Comparison of ENCODE assay signal across 8 cellular contexts in genomic region chr1:120723715-120724402, GRCh38. TPM values are rescaled to one million over a fixed set of nuclear protein-coding genes. Genes with fewer than 3 reads are reported as not detected.
DNase-seq lines count a peak whose midpoint lies in the region; ATAC-seq and TF ChIP-seq lines count a peak whose summit lies in the region.
"Not testable (repeated sequence)": the region's sequence is repeated elsewhere in the genome, so short reads cannot be mapped to it uniquely, and the experiment has no call there.

Gene NBPF26, plus strand, starts transcription at chr1:120723945.

- H3K4me2 ChIP-seq in hepatocyte: peak within 1 kb of the TSS; percentile 79

- intact Hi-C loops in Panc1 (cut with micrococcal nuclease; ENCODE audit: unreplicated experiment): not testable (repeated sequence)

- not testable (repeated sequence) for H3K4me1 Mint-ChIP-seq in HFFc6 (ENCODE audit: low read depth); osteocyte (ENCODE audit: unreplicated experiment)

- in situ Hi-C loops in Panc1 (cut with HindIII; ENCODE audit: low pct_unique_long_range_greater_than_20kb, low sequenced_read_pairs): not testable (repeated sequence)

- ATAC-seq in Panc1: peak; percentile 100

- H3K27ac ChIP-seq in Panc1 (ENCODE audit: low read length): not testable (repeated sequence)
- H3K27ac ChIP-seq in hepatocyte: peak within 1 kb of the TSS; percentile 92

- H3K79me2 ChIP-seq in hepatocyte: not testable (repeated sequence)

- TF ChIP-seq CTCF in BE2C (IDR thresholded peaks at IDR 0.05; ENCODE audit: low read depth, low read length); HFFc6 (IDR thresholded peaks at IDR 0.05); Panc1 (IDR thresholded peaks at IDR 0.05); cardiac fibroblast (IDR thresholded peaks at IDR 0.05; ENCODE audit: low read depth, low read length); hepatocyte (IDR thresholded peaks at IDR 0.05; ENCODE audit: poor library complexity); osteocyte (IDR thresholded peaks at IDR 0.05): not testable (repeated sequence)

- not testable (repeated sequence) for BruUV-seq in Panc1 (replicated peaks; lab: Mats Ljungman, UMichigan)

- H3K4me3 Mint-ChIP-seq in HFFc6: peak within 1 kb of the TSS; percentile 75
- H3K4me3 Mint-ChIP-seq in osteocyte (ENCODE audit: unreplicated experiment): peak within 1 kb of the TSS; percentile 73

- H3K36me3 ChIP-seq in BE2C; Panc1 (ENCODE audit: control insufficient read depth, insufficient read depth, low read length); hepatocyte (replicated peaks; ENCODE audit: insufficient read depth, low read depth): not testable (repeated sequence)

- not testable (repeated sequence) for H3K27me3 Mint-ChIP-seq in HFFc6 (ENCODE audit: insufficient read depth); osteocyte (ENCODE audit: unreplicated experiment)

- peak within 1 kb of the TSS; percentile 29; the same call in 1 of the 2 replicates for H3K4me3 ChIP-seq in BE2C (ENCODE audit: low read depth, low read length)
- H3K4me3 ChIP-seq in Panc1 (ENCODE audit: low read depth in 2 of 2, low read length in 2 of 2): peak within 1 kb of the TSS; percentile 46 to 48
- peak within 1 kb of the TSS; percentile 49 to 67 for H3K4me3 ChIP-seq in cardiac fibroblast (replicated peaks in 1 of 2; ENCODE audit: low read depth in 2 of 2, low read length in 2 of 2)
- H3K4me3 ChIP-seq in hepatocyte: peak within 1 kb of the TSS; percentile 96

- H3K27me3 ChIP-seq in BE2C; Panc1 (ENCODE audit: control insufficient read depth, insufficient read depth, low read length); hepatocyte: not testable (repeated sequence)

- CTCF ChIA-PET in Panc1 (lab: Charles Lee); activated CD8-positive, alpha-beta memory T cell treated with anti-CD3 and anti-CD28 coated beads for 36 hours (lab: Charles Lee): not testable (repeated sequence)

- not testable (repeated sequence) for H3K9me2 ChIP-seq in hepatocyte (replicated peaks; ENCODE audit: insufficient read depth)

- H3K9me3 ChIP-seq in BE2C; Panc1 (ENCODE audit: control insufficient read depth, insufficient read depth, low read depth, low read length); hepatocyte (ENCODE audit: low read depth): not testable (repeated sequence)

- WGBS in hepatocyte (ENCODE audit: low lambda C conversion rate, missing lambda C conversion rate): 0% methylated on average over 19 of the region's 74 CpGs

- DNase-seq in BE2C (peak; percentile 75), HFFc6 (peak; percentile 90), cardiac fibroblast (ENCODE audit: low read depth in 2 of 2) (peak; percentile 83 to 88), hepatocyte (ENCODE audit: low spot score) (peak; percentile 74), osteocyte (ENCODE audit: extremely low spot score, unreplicated experiment) (peak; percentile 93)
- not testable (repeated sequence) for DNase-seq in Panc1 (ENCODE audit: low read depth, low spot score)
- DNase-seq in stimulated activated CD8-positive, alpha-beta memory T cell treated with anti-CD3 and anti-CD28 coated beads, Interleukin-4, amount 100 ng/mL, for 1 hour (ENCODE audit: low read depth in 2 of 2, low spot score in 1 of 2): peak; percentile 19 to 40

- not testable (repeated sequence) for H3K36me3 Mint-ChIP-seq in HFFc6 (ENCODE audit: low read depth); osteocyte (ENCODE audit: unreplicated experiment)

- H3K9me3 Mint-ChIP-seq in HFFc6; osteocyte (ENCODE audit: unreplicated experiment): not testable (repeated sequence)

- H3K27ac Mint-ChIP-seq in HFFc6: not testable (repeated sequence)
- peak within 1 kb of the TSS; percentile 71 for H3K27ac Mint-ChIP-seq in osteocyte (ENCODE audit: unreplicated experiment)

- H4K20me1 ChIP-seq in hepatocyte (ENCODE audit: insufficient read depth, poor library complexity, severe bottlenecking): not testable (repeated sequence)

- peak within 1 kb of the TSS; percentile 90 for H2AFZ ChIP-seq in hepatocyte

- not testable (repeated sequence) for H3K4me1 ChIP-seq in BE2C; Panc1 (ENCODE audit: control insufficient read depth, insufficient read depth, low read length); hepatocyte (ENCODE audit: insufficient read depth)

- POLR2A ChIA-PET in Panc1 (lab: Charles Lee): interaction anchor here (0.7 kb wide), 1 partner anchor 795 kb away, joined by 7 read pairs; no protein-coding TSS in a partner anchor
- POLR2A ChIA-PET in activated CD8-positive, alpha-beta memory T cell treated with anti-CD3 and anti-CD28 coated beads for 36 hours (lab: Charles Lee): not testable (repeated sequence)

RNA-seq across cellular contexts. Expression of gene NBPF26, which starts in this region (rescaled TPM):
- 0.42 TPM for polyA plus RNA-seq in BE2C (2012; ENCODE audit: insufficient read depth, insufficient read length, low read depth)
- 10 to 100 TPM; 14.9 to 20.1 (median 17.8) TPM for total RNA-seq in HFFc6 (2021; fragmentation: NEBNext Ultra II Directional; extraction: Animal tissue kit (Norgen Biotek cat#: 25700))
- total RNA-seq in Panc1 (2021; ENCODE audit: unreplicated experiment) (22.9 TPM), hepatocyte (13.4 and 17.6 TPM in 2 replicates), osteocyte (38.6 and 40.5 TPM in 2 replicates)
- polyA plus RNA-seq in Panc1 (2012; ENCODE audit: insufficient read length): 7.1 TPM
- 10 to 100 TPM; 18.0 to 18.9 TPM for total RNA-seq in activated CD8-positive, alpha-beta memory T cell treated with anti-CD3 and anti-CD28 coated beads for 36 hours
- polyA plus RNA-seq in hepatocyte: 8.0 and 8.9 TPM in 2 replicates

Comparison
In these comparisons a context has a peak if more than half of its experiments do, and no peak if none do; other contexts are left out.
1. H3K4me3 ChIP-seq: peak in every context shown above with its lines; median percentile 96 in hepatocyte; 58 in cardiac fibroblast; 47 in Panc1; 29 in BE2C.